In genomic region chr15:41796457-41796856, GRCh38 we compare ENCODE assay signal across 1 cellular context.
TF ChIP-seq lines count a peak whose summit lies in the region.

No MANE protein-coding gene starts in this region.

TF ChIP-seq in GM12878, 131 proteins besides CTCF, POLR2A, EP300 and RAD21:
- TF ChIP-seq KLF5 (IDR thresholded peaks at IDR 0.05; ENCODE audit: partially characterized antibody) (no peak), CHD4 (IDR thresholded peaks at IDR 0.05) (no peak), IRF3 (IDR thresholded peaks at IDR 0.05) (no peak), NR2F1 (conservative IDR thresholded peaks at IDR 0.05) (no peak), NR2C1 (IDR thresholded peaks at IDR 0.05) (no peak), RFX5 (IDR thresholded peaks at IDR 0.05; ENCODE audit: low read depth, low read length) (no peak), IRF4 (IDR thresholded peaks at IDR 0.05; ENCODE audit: low read depth, low read length) (no peak), SMARCA5 (IDR thresholded peaks at IDR 0.05) (no peak), PBX3 (IDR thresholded peaks at IDR 0.05; ENCODE audit: insufficient replicate concordance, low read depth, low read length) (no peak), EZH2 (IDR thresholded peaks at IDR 0.05; ENCODE audit: borderline replicate concordance, control insufficient read depth, low read depth, low read length) (no peak)
